ENCODE assay signal across 15 cellular contexts in genomic region chr16:20611975-20612471, GRCh38. TPM values are rescaled to one million over a fixed set of nuclear protein-coding genes. Genes with fewer than 3 reads are reported as not detected.
DNase-seq lines count a peak whose midpoint lies in the region; ATAC-seq, FAIRE-seq and TF ChIP-seq lines count a peak whose summit lies in the region.
"Had no signal": no experiment of that assay in that cellular context is flagged by ENCODE, and none has a peak within 500 bp of the region (broad histone marks: within the 10 kb centered on the region; RNA-seq: fewer than 3 reads in every experiment).

No MANE protein-coding gene starts in this region.

- H3K9me3 ChIP-seq in pancreas = no peaks in the 10 kb centered on the region

- H3K27ac ChIP-seq in pancreas = peak overlapping the region; percentile 70 to 85 (median 83)

- peaks cover 4 to 15% (median 7%) of the 10 kb centered on the region in 3 donors for H3K4me1 ChIP-seq in pancreas

- no peak for FAIRE-seq in pancreas (lab: Jason Lieb, UNC)

- 22 to 35% methylated on average over 5 of the region's 5 CpGs for WGBS in pancreas, 2 donors

- DNase-seq in DMS 273 treated with DMSO at 0.1 percent for 48 hours (lab: John Stamatoyannopoulos, UW) (peak; percentile 44), NCI-H774 (lab: John Stamatoyannopoulos, UW) (peak; percentile 47), head of caudate nucleus (peak in 25 of 42 donors; percentile 9 to 61 (median 31)), pancreas (peak; percentile 86 to 95 (median 89)), KBM-7 (no peak), NCI-H748 treated with DMSO at 0.1 percent for 48 hours (lab: John Stamatoyannopoulos, UW) (no peak)
- no peak for DNase-seq in activated CD8-positive, alpha-beta memory T cell treated with anti-CD3 and anti-CD28 coated beads for 24 hours
- DNase-seq: activated CD8-positive, alpha-beta T cell treated with anti-CD3 and anti-CD28 coated beads, Interleukin-2, amount 10 ng/mL, durations not matched to agents 7 days and 5 days; HCEC 1CT; immature natural killer cell; T-helper 17 cell had no signal

- H3K36me3 ChIP-seq in pancreas = no peaks in the 10 kb centered on the region

- no peaks in the 10 kb centered on the region for H3K27me3 ChIP-seq in pancreas

- in situ Hi-C loops in KBM-7 (cut with MboI; ENCODE audit: low pct_unique_long_range_greater_than_20kb, low sequenced_read_pairs) = no loop called here

- intact Hi-C loops in head of caudate nucleus (cut with DNase I) = no loop called here
- intact Hi-C loops in pancreas (cut with DNase I) = loop anchor here in 1 of 3 donors (10.0 kb wide), 1 partner anchor 53 kb away; no protein-coding TSS in a partner anchor

- peak; percentile 63 to 79 (median 72) for ATAC-seq in pancreas
- ATAC-seq in GM19395 (IDR thresholded peaks at IDR 0.05; ENCODE audit: unreplicated experiment) = no peak
- ATAC-seq: activated CD8-positive, alpha-beta T cell treated with anti-CD3 and anti-CD28 coated beads, Interleukin-2, amount 10 ng/mL, durations not matched to agents 7 days and 5 days; T-helper 17 cell had no signal

- no peak overlapping the region for H3K4me3 ChIP-seq in pancreas

- TF ChIP-seq CTCF in pancreas (IDR thresholded peaks at IDR 0.05) = no peak

RNA-seq across cellular contexts. Expression of gene ACSM2B, which starts 35.9 kb away (rescaled TPM):
- under 1 TPM in 2 of 6 donors, not detected in 4; 0.51 to 0.56 TPM for total RNA-seq in pancreas
- under 1 TPM; 0.21 to 0.76 TPM for polyA plus RNA-seq in pancreas
- total RNA-seq: activated CD8-positive, alpha-beta T cell treated with anti-CD3 and anti-CD28 coated beads, Interleukin-2, amount 10 ng/mL, durations not matched to agents 7 days and 5 days; fibroblast of lung; neural crest cell; OCI-LY7; T-helper 17 cell had no signal
- polyA plus RNA-seq: fibroblast of lung, immature natural killer cell had no signal

Comparison
In these comparisons a context has a peak if more than half of its experiments do, and no peak if none do; other contexts are left out.
1. DNase-seq: peak in DMS 273 treated with DMSO at 0.1 percent for 48 hours (single experiment), NCI-H774 (single experiment), head of caudate nucleus (25 of 42) and pancreas (6 of 6); none in KBM-7 (single experiment), activated CD8-positive, alpha-beta memory T cell treated with anti-CD3 and anti-CD28 coated beads for 24 hours (single experiment) and NCI-H748 treated with DMSO at 0.1 percent for 48 hours (single experiment).